ENCODE assay signal across 27 cellular contexts in genomic region chr5:154342963-154343362, GRCh38.
"Had no signal": no experiment of that assay in that cellular context is flagged by ENCODE, and none has a peak within 500 bp of the region (broad histone marks: within the 10 kb centered on the region; RNA-seq: fewer than 3 reads in every experiment).

No MANE protein-coding gene starts in this region.

- DNase-seq: activated CD4-positive, alpha-beta memory T cell treated with anti-CD3 and anti-CD28 coated beads for 36 hours; activated CD4-positive, alpha-beta T cell treated with anti-CD3 and anti-CD28 coated beads for 36 hours; activated CD4-positive, alpha-beta T cell treated with anti-CD3 and anti-CD28 coated beads, Interleukin-2, amount 10 ng/mL, durations not matched to agents 24 days and 14 days; activated CD4-positive, CD25-positive, alpha-beta regulatory T cell; activated CD4-positive, CD25-positive, alpha-beta regulatory T cell treated with anti-CD3 and anti-CD28 coated beads, Interleukin-2, amount 50 U/mL, for 72 hours; activated CD8-positive, alpha-beta memory T cell treated with anti-CD3 and anti-CD28 coated beads, Interleukin-2, amount 10 ng/mL, durations not matched to agents 7 days and 5 days; activated CD8-positive, alpha-beta memory T cell treated with anti-CD3 and anti-CD28 coated beads, Interleukin-2, amount 50 U/mL, for 4 hours; activated CD8-positive, alpha-beta T cell treated with anti-CD3 and anti-CD28 coated beads, Interleukin-2, amount 10 ng/mL, durations not matched to agents 7 days and 5 days; activated effector memory CD4-positive, alpha-beta T cell treated with anti-CD3 and anti-CD28 coated beads, Interleukin-2, amount 50 U/mL, for 16 hours; activated naive CD4-positive, alpha-beta T cell treated with anti-CD3 and anti-CD28 coated beads for 36 hours; activated naive CD8-positive, alpha-beta T cell treated with anti-CD3 and anti-CD28 coated beads for 36 hours; activated naive CD8-positive, alpha-beta T cell treated with anti-CD3 and anti-CD28 coated beads, Interleukin-2, amount 50 U/mL, for 24 hours; activated T-cell treated with anti-CD3 and anti-CD28 coated beads, Interleukin-2, amount 50 U/mL, for 1 hour; activated T-cell treated with anti-CD3 and anti-CD28 coated beads, Interleukin-2, amount 50 U/mL, for 48 hours; adrenal gland; central memory CD4-positive, alpha-beta T cell; cerebellar nuclear complex; colonic mucosa; effector CD8-positive, alpha-beta T cell; foreskin fibroblast; glutamatergic neuron; heart left ventricle; T-helper 2 cell had no signal

- H3K9me3 ChIP-seq: adrenal gland, ascending aorta, breast epithelium, colonic mucosa, heart left ventricle had no signal

- H3K27ac ChIP-seq: adrenal gland, ascending aorta, breast epithelium, cardiac muscle cell, colonic mucosa, heart left ventricle had no signal

- ATAC-seq: activated CD4-positive, alpha-beta T cell treated with anti-CD3 and anti-CD28 coated beads for 36 hours; activated CD8-positive, alpha-beta memory T cell treated with anti-CD3 and anti-CD28 coated beads, Interleukin-2, amount 10 ng/mL, durations not matched to agents 7 days and 5 days; activated CD8-positive, alpha-beta T cell treated with anti-CD3 and anti-CD28 coated beads, Interleukin-2, amount 10 ng/mL, durations not matched to agents 7 days and 5 days; activated naive CD8-positive, alpha-beta T cell treated with anti-CD3 and anti-CD28 coated beads, Interleukin-2, amount 50 U/mL, for 24 hours; esophagus mucosa; heart left ventricle had no signal

- H3K36me3 ChIP-seq: adrenal gland, ascending aorta, breast epithelium, cardiac muscle cell, colonic mucosa had no signal

- H3K4me1 ChIP-seq: adrenal gland, ascending aorta, breast epithelium, colonic mucosa had no signal

- H3K27me3 ChIP-seq: adrenal gland, ascending aorta, breast epithelium, cardiac muscle cell, colonic mucosa, heart left ventricle had no signal

- H3K4me3 ChIP-seq: adrenal gland, ascending aorta, breast epithelium, cardiac muscle cell, colonic mucosa, heart left ventricle had no signal
